13 cellular contexts compared by ENCODE assay signal in the genomic region with DNA sequence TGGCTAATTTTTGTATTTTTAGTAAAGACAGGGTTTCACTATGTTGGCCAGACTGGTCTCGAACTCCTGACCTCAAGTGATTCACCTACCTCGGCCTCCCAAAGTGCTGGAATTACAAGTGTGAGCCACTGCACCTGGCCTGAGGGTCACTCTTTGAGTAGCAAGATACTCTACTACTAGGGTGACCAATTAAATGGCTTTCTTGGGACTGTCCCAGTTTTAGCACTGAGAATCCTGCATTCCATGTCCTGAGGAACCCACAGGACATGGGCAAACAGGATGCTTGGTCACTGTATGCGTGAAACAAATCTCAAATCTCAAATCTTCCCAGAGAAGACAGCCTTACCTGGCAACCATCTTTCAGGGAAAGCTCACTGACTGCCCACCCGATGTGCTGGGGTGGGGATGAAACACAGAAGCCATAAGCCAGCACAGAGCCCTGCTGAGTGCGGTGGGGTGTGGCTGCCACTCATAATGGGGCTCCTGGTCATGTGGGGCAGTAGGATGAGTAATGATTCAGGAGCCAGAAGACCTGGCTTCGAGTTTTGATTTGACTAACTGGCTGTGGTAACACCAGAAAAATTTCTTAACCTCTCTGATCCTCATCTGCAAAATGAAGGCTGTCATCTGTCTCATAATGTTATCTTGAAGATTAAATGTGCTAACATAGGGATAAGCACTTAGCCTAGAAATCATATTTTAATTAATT. TPM values are rescaled to one million over a fixed set of nuclear protein-coding genes. Genes with fewer than 3 reads are reported as not detected.
DNase-seq lines count a peak whose midpoint lies in the region; ATAC-seq and TF ChIP-seq lines count a peak whose summit lies in the region.
"Had no signal": no experiment of that assay in that cellular context is flagged by ENCODE, and none has a peak within 500 bp of the region (broad histone marks: within the 10 kb centered on the region; RNA-seq: fewer than 3 reads in every experiment).

No MANE protein-coding gene starts in this region.

- H3K27ac ChIP-seq in OCI-LY3 (ENCODE audit: low read length) (no peak overlapping the region), brain microvascular endothelial cell (no peak overlapping the region)
- H3K27ac ChIP-seq: body of pancreas, SJCRH30 had no signal

- ATAC-seq in GM19351 (IDR thresholded peaks at IDR 0.05; ENCODE audit: unreplicated experiment) (peak; percentile 75), HG02588 (IDR thresholded peaks at IDR 0.05; ENCODE audit: unreplicated experiment) (no peak), GM21423 (IDR thresholded peaks at IDR 0.05; ENCODE audit: unreplicated experiment) (no peak)
- ATAC-seq: body of pancreas; CD8-positive, alpha-beta T cell; effector memory CD8-positive, alpha-beta T cell had no signal

- H3K4me1 ChIP-seq in OCI-LY3 (ENCODE audit: low read length): peaks cover 9% of the 10 kb centered on the region
- H3K4me1 ChIP-seq: body of pancreas, SJCRH30 had no signal

- DNase-seq in Daoy (ENCODE audit: low read depth) (peak; percentile 55), fibroblast of the aortic adventitia (ENCODE audit: low read depth) (peak; percentile 46), brain microvascular endothelial cell (no peak), COR-L47 (lab: John Stamatoyannopoulos, UW) (no peak)
- DNase-seq: body of pancreas; CD8-positive, alpha-beta T cell; effector memory CD8-positive, alpha-beta T cell; NCI-H524 treated with DMSO at 0.1 percent for 48 hours; SJCRH30 had no signal

- H3K79me2 ChIP-seq in OCI-LY3 (ENCODE audit: low read length): no peaks in the 10 kb centered on the region

- H3K36me3 ChIP-seq in OCI-LY3 (replicated peaks; ENCODE audit: low read depth, low read length) (no peaks in the 10 kb centered on the region), brain microvascular endothelial cell (replicated peaks) (no peaks in the 10 kb centered on the region)
- H3K36me3 ChIP-seq: SJCRH30 had no signal

- H3K27me3 ChIP-seq in OCI-LY3 (ENCODE audit: low read depth, low read length) (peaks cover 16% of the 10 kb centered on the region), brain microvascular endothelial cell (replicated peaks) (no peaks in the 10 kb centered on the region)
- H3K27me3 ChIP-seq: body of pancreas, SJCRH30 had no signal

- H3K4me2 ChIP-seq in OCI-LY3 (ENCODE audit: low read length): peak overlapping the region; percentile 4; the same call in 1 of the 2 replicates

- H3K9me3 ChIP-seq in OCI-LY3 (ENCODE audit: insufficient read depth, low read length): no peaks in the 10 kb centered on the region
- H3K9me3 ChIP-seq: body of pancreas, SJCRH30 had no signal

- H3K9ac ChIP-seq in OCI-LY3 (ENCODE audit: low read length): no peak overlapping the region

- TF ChIP-seq CTCF in OCI-LY3 (IDR thresholded peaks at IDR 0.05; ENCODE audit: low read depth, low read length) (no peak), fibroblast of the aortic adventitia (IDR thresholded peaks at IDR 0.05; ENCODE audit: insufficient read depth, low read length) (no peak), brain microvascular endothelial cell (IDR thresholded peaks at IDR 0.05; ENCODE audit: low read depth, low read length, missing control alignments) (no peak)

- in situ Hi-C loops in brain microvascular endothelial cell (cut with HindIII; ENCODE audit: low pct_ligation_motif_present, low sequenced_read_pairs): no loop called here

- H3K4me3 ChIP-seq in OCI-LY3 (ENCODE audit: low read length) (no peak overlapping the region), fibroblast of the aortic adventitia (ENCODE audit: low read depth, low read length) (no peak overlapping the region), brain microvascular endothelial cell (ENCODE audit: low read depth, low read length) (no peak overlapping the region)
- H3K4me3 ChIP-seq: body of pancreas, SJCRH30 had no signal

- no peak overlapping the region for H2AFZ ChIP-seq in OCI-LY3 (ENCODE audit: low read depth, low read length)

- no peaks in the 10 kb centered on the region for H4K20me1 ChIP-seq in OCI-LY3 (ENCODE audit: insufficient read depth, low read length)

RNA-seq across cellular contexts. Expression of gene CLMP, which starts 11.5 kb away (rescaled TPM):
- 20.8 and 29.1 TPM in 2 replicates for total RNA-seq in Daoy (2014; rRNA removed; shearing (Covaris generic))
- total RNA-seq in fibroblast of the aortic adventitia (ENCODE audit: low replicate concordance): 187 and 235 TPM in 2 replicates

Comparison
In these comparisons a context has a peak if more than half of its experiments do, and no peak if none do; other contexts are left out.
1. DNase-seq: peak in Daoy (single experiment) and fibroblast of the aortic adventitia (single experiment); none in brain microvascular endothelial cell (single experiment) and COR-L47 (single experiment).